Comparison of ENCODE assay signal across 2 cellular contexts in genomic region chr20:61019322-61019721, GRCh38.
TF ChIP-seq lines count a peak whose summit lies in the region.

No MANE protein-coding gene starts in this region.

TF ChIP-seq in HepG2, 621 proteins besides CTCF, POLR2A, EP300 and RAD21 (continued from another document):
- TF ChIP-seq ZBTB37 (CRISPR knock-in tag; IDR thresholded peaks at IDR 0.05): no peak
- TF ChIP-seq DBP (CRISPR knock-in tag; IDR thresholded peaks at IDR 0.05; ENCODE audit: not compliant biosample characterization): no peak
- TF ChIP-seq ZSCAN9 (CRISPR knock-in tag; IDR thresholded peaks at IDR 0.05; ENCODE audit: borderline replicate concordance): no peak
- no peak for TF ChIP-seq ZMYM2 (CRISPR knock-in tag; IDR thresholded peaks at IDR 0.05)
- no peak for TF ChIP-seq TEAD3 (CRISPR knock-in tag; optimal IDR thresholded peaks at IDR 0.05; ENCODE audit: borderline replicate concordance)

TF ChIP-seq in SK-N-SH treated with all-trans-retinoic acid at 6 μM for 48 hours, 23 proteins besides CTCF, POLR2A, EP300 and RAD21 (continued from another document):
- TF ChIP-seq POU6F1 (CRISPR knock-in tag; IDR thresholded peaks at IDR 0.05; ENCODE audit: borderline replicate concordance, low read depth) (no peak), ESRRG (CRISPR knock-in tag; IDR thresholded peaks at IDR 0.05) (no peak), TOX (CRISPR knock-in tag; IDR thresholded peaks at IDR 0.05; ENCODE audit: borderline replicate concordance) (no peak)
